In genomic region chr11:94877446-94878200, GRCh38 we compare ENCODE assay signal across 12 cellular contexts.
DNase-seq lines count a peak whose midpoint lies in the region; ATAC-seq, FAIRE-seq and TF ChIP-seq lines count a peak whose summit lies in the region.
"Had no signal": no experiment of that assay in that cellular context is flagged by ENCODE, and none has a peak within 500 bp of the region (broad histone marks: within the 10 kb centered on the region; RNA-seq: fewer than 3 reads in every experiment).

No MANE protein-coding gene starts in this region.

- DNase-seq in T-helper 2 cell treated with Interferon-gamma antibody and Interleukin-4, amounts not matched to agents 5 μg/mL and 100 μg/mL, for 36 hours (ENCODE audit: low spot score), result no peak
- DNase-seq in T-helper 2 cell, result no peak
- DNase-seq in fibroblast of villous mesenchyme (ENCODE audit: low read depth), result peak; percentile 90
- DNase-seq in smooth muscle cell (lab: John Stamatoyannopoulos, UW; ENCODE audit: unreplicated experiment), result no peak
- no peak for DNase-seq in NCI-H187 (lab: John Stamatoyannopoulos, UW)
- no peak for DNase-seq in small intestine
- DNase-seq in GM13977 (ENCODE audit: low spot score), result no peak
- DNase-seq: DMS79 treated with DMSO at 0.1 percent for 48 hours, NCI-H2081 had no signal

- H2AFZ ChIP-seq in smooth muscle cell (ENCODE audit: low read depth), result no peak overlapping the region

- no peak for TF ChIP-seq CTCF in fibroblast of villous mesenchyme (IDR thresholded peaks at IDR 0.05; ENCODE audit: insufficient read depth, low read depth, low read length)
- TF ChIP-seq CTCF in smooth muscle cell (IDR thresholded peaks at IDR 0.05; ENCODE audit: borderline replicate concordance, insufficient read depth, poor library complexity, severe bottlenecking), result no peak
- no peak for TF ChIP-seq CTCF in GM13977 (IDR thresholded peaks at IDR 0.05; ENCODE audit: extremely low read depth, insufficient read depth, missing control alignments)

- H3K4me2 ChIP-seq in smooth muscle cell, result peak overlapping the region; percentile 68

- ATAC-seq in activated T-helper 17 cell treated with anti-CD3 and anti-CD28 coated beads, Interleukin-2, amount 50 U/mL, for 72 hours (replicated peaks), result no peak

- FAIRE-seq in small intestine (lab: Jason Lieb, UNC), result no peak
- FAIRE-seq: A204.1 had no signal

- no peaks in the 10 kb centered on the region for H3K27me3 Mint-ChIP-seq in T-helper 2 cell treated with Interferon-gamma antibody and Interleukin-4, amounts not matched to agents 5 μg/mL and 100 μg/mL, for 36 hours (ENCODE audit: low read depth)
- peaks cover 6% of the 10 kb centered on the region for H3K27me3 Mint-ChIP-seq in activated T-helper 17 cell treated with anti-CD3 and anti-CD28 coated beads, Interleukin-2, amount 50 U/mL, for 72 hours

- H3K4me1 ChIP-seq in smooth muscle cell (ENCODE audit: low read depth) (peaks cover 12% of the 10 kb centered on the region), small intestine (ENCODE audit: control insufficient read depth in 2 of 2, insufficient read depth in 1 of 2, low read depth in 1 of 2, low read length in 1 of 2) (no peaks in the 10 kb centered on the region)

- WGBS in smooth muscle cell (ENCODE audit: low lambda C conversion rate), result 50% methylated on average over 11 of the region's 11 CpGs
- 88 to 93% (median 88%) methylated on average over 11 of the region's 11 CpGs for WGBS in small intestine, 3 donors

- no peaks in the 10 kb centered on the region for H4K20me1 ChIP-seq in smooth muscle cell (ENCODE audit: low read depth)

- H3K36me3 Mint-ChIP-seq in T-helper 2 cell treated with Interferon-gamma antibody and Interleukin-4, amounts not matched to agents 5 μg/mL and 100 μg/mL, for 36 hours (ENCODE audit: low read depth), result no peaks in the 10 kb centered on the region
- no peaks in the 10 kb centered on the region for H3K36me3 Mint-ChIP-seq in activated T-helper 17 cell treated with anti-CD3 and anti-CD28 coated beads, Interleukin-2, amount 50 U/mL, for 72 hours (ENCODE audit: low read depth)
- H3K36me3 Mint-ChIP-seq: IgD-negative memory B cell had no signal

- H3K9ac ChIP-seq in smooth muscle cell (ENCODE audit: low read depth), result peak overlapping the region; percentile 75

- H3K27ac ChIP-seq in smooth muscle cell (ENCODE audit: low read depth), result peak overlapping the region; percentile 97
- H3K27ac ChIP-seq in small intestine (ENCODE audit: low read depth in 1 of 2, low read length in 1 of 2), result peak overlapping the region in 1 of 2 donors; percentile 38

- H3F3A ChIP-seq in smooth muscle cell (ENCODE audit: low read depth), result peaks cover 13% of the 10 kb centered on the region

- peaks cover 16% of the 10 kb centered on the region for H3K4me1 Mint-ChIP-seq in T-helper 2 cell treated with Interferon-gamma antibody and Interleukin-4, amounts not matched to agents 5 μg/mL and 100 μg/mL, for 36 hours (ENCODE audit: low read depth)
- H3K4me1 Mint-ChIP-seq in activated T-helper 17 cell treated with anti-CD3 and anti-CD28 coated beads, Interleukin-2, amount 50 U/mL, for 72 hours, result peaks cover 8% of the 10 kb centered on the region

- H3K79me2 ChIP-seq in smooth muscle cell (ENCODE audit: low read depth), result no peaks in the 10 kb centered on the region

- no peaks in the 10 kb centered on the region for H3K9me3 ChIP-seq in smooth muscle cell (replicated peaks; ENCODE audit: low read depth)
- no peaks in the 10 kb centered on the region for H3K9me3 ChIP-seq in small intestine (ENCODE audit: control insufficient read depth, low read depth)

- H3K27me3 ChIP-seq in smooth muscle cell (ENCODE audit: low read depth) (no peaks in the 10 kb centered on the region), small intestine (ENCODE audit: control insufficient read depth in 2 of 2, insufficient read depth in 2 of 2, low read length in 2 of 2) (no peaks in the 10 kb centered on the region)

- H3K4me3 Mint-ChIP-seq in T-helper 2 cell treated with Interferon-gamma antibody and Interleukin-4, amounts not matched to agents 5 μg/mL and 100 μg/mL, for 36 hours, result no peak overlapping the region
- H3K4me3 Mint-ChIP-seq in activated T-helper 17 cell treated with anti-CD3 and anti-CD28 coated beads, Interleukin-2, amount 50 U/mL, for 72 hours, result no peak overlapping the region

- H3K4me3 ChIP-seq in fibroblast of villous mesenchyme (ENCODE audit: low read depth, low read length) (no peak overlapping the region), smooth muscle cell (no peak overlapping the region), small intestine (ENCODE audit: low read depth in 1 of 2, low read length in 2 of 2) (no peak overlapping the region)

- in situ Hi-C loops in GM13977 (cut with MboI; ENCODE audit: low pct_unique_long_range_greater_than_20kb, low sequenced_read_pairs, unreplicated experiment), result no loop called here

- peak overlapping the region; percentile 5 for H3K27ac Mint-ChIP-seq in T-helper 2 cell treated with Interferon-gamma antibody and Interleukin-4, amounts not matched to agents 5 μg/mL and 100 μg/mL, for 36 hours
- peak overlapping the region; percentile 86 for H3K27ac Mint-ChIP-seq in activated T-helper 17 cell treated with anti-CD3 and anti-CD28 coated beads, Interleukin-2, amount 50 U/mL, for 72 hours
- H3K27ac Mint-ChIP-seq: IgD-negative memory B cell had no signal

- no peaks in the 10 kb centered on the region for H3K36me3 ChIP-seq in smooth muscle cell (ENCODE audit: low read depth)
- no peaks in the 10 kb centered on the region for H3K36me3 ChIP-seq in small intestine (ENCODE audit: control insufficient read depth in 2 of 2, insufficient read depth in 2 of 2, low read length in 2 of 2)

- H3K9me3 Mint-ChIP-seq in T-helper 2 cell treated with Interferon-gamma antibody and Interleukin-4, amounts not matched to agents 5 μg/mL and 100 μg/mL, for 36 hours, result no peaks in the 10 kb centered on the region
- no peaks in the 10 kb centered on the region for H3K9me3 Mint-ChIP-seq in activated T-helper 17 cell treated with anti-CD3 and anti-CD28 coated beads, Interleukin-2, amount 50 U/mL, for 72 hours
